ENCODE assay signal across 9 cellular contexts in genomic region chrX:154372612-154373022, GRCh38. TPM values are rescaled to one million over a fixed set of nuclear protein-coding genes. Genes with fewer than 3 reads are reported as not detected.
DNase-seq lines count a peak whose midpoint lies in the region; ATAC-seq and TF ChIP-seq lines count a peak whose summit lies in the region.
"Had no signal": no experiment of that assay in that cellular context is flagged by ENCODE, and none has a peak within 500 bp of the region (broad histone marks: within the 10 kb centered on the region; RNA-seq: fewer than 3 reads in every experiment).

No MANE protein-coding gene starts in this region.

- H3K9ac ChIP-seq in ES-I3 (ENCODE audit: low read depth, low read length) (peak overlapping the region; percentile 61; the same call in 1 of the 2 replicates), Loucy (ENCODE audit: low read depth, low read length, poor library complexity, severe bottlenecking) (peak overlapping the region; percentile 76)

- no peaks in the 10 kb centered on the region for H3F3A ChIP-seq in Loucy (ENCODE audit: low read depth)

- H3K27me3 ChIP-seq in Loucy (ENCODE audit: insufficient read depth, low read length, poor library complexity, severe bottlenecking), result no peaks in the 10 kb centered on the region
- H3K27me3 ChIP-seq in psoas muscle (ENCODE audit: insufficient read depth in 3 of 3, low read length in 2 of 3), result no peaks in the 10 kb centered on the region

- H3K9me3 ChIP-seq in ES-I3 (ENCODE audit: control insufficient read depth, insufficient read depth, low read length) (no peaks in the 10 kb centered on the region), Loucy (ENCODE audit: insufficient read depth, low read depth, low read length) (no peaks in the 10 kb centered on the region), psoas muscle (no peaks in the 10 kb centered on the region)

- H4K20me1 ChIP-seq in Loucy (ENCODE audit: insufficient read depth, low read length, poor library complexity, severe bottlenecking), result peaks cover 17% of the 10 kb centered on the region

- peaks cover 7% of the 10 kb centered on the region for H3K36me3 ChIP-seq in ES-I3 (ENCODE audit: insufficient read depth, low read length)
- H3K36me3 ChIP-seq in Loucy (ENCODE audit: insufficient read depth, low read length), result peaks cover 2% of the 10 kb centered on the region; the same call in 1 of the 2 replicates
- no peaks in the 10 kb centered on the region for H3K36me3 ChIP-seq in psoas muscle (ENCODE audit: insufficient read depth in 1 of 2, low read depth in 1 of 2)

- H2AFZ ChIP-seq in Loucy (ENCODE audit: low read length), result no peak overlapping the region

- H3K79me2 ChIP-seq in Loucy (ENCODE audit: insufficient read depth, low read length), result peaks cover 34% of the 10 kb centered on the region

- WGBS in psoas muscle, 3 donors, result 46 to 61% (median 54%) methylated on average over 5 of the region's 5 CpGs

- H3K9me2 ChIP-seq in Loucy (replicated peaks; ENCODE audit: low read depth, low read length), result no peaks in the 10 kb centered on the region

- peak overlapping the region; percentile 75 for H3K4me2 ChIP-seq in Loucy (ENCODE audit: low read depth, low read length, poor library complexity, severe bottlenecking)

- H3K4me1 ChIP-seq in ES-I3 (ENCODE audit: insufficient read depth, low read length), result peaks cover 13% of the 10 kb centered on the region; the same call in 1 of the 2 replicates
- peaks cover 21% of the 10 kb centered on the region for H3K4me1 ChIP-seq in Loucy (ENCODE audit: insufficient read depth, low read length, poor library complexity, severe bottlenecking)
- peaks cover 5% of the 10 kb centered on the region for H3K4me1 ChIP-seq in psoas muscle

- ATAC-seq in psoas muscle (no peak), HG02840 (IDR thresholded peaks at IDR 0.05; ENCODE audit: low FRiP score, unreplicated experiment) (no peak)

- DNase-seq in cerebellar cortex (ENCODE audit: low spot score) (peak; percentile 53), psoas muscle (no peak), cortex of kidney (lab: John Stamatoyannopoulos, UW) (no peak), NCI-H146 (lab: John Stamatoyannopoulos, UW) (no peak), HPDE6-E6E7 (ENCODE audit: extremely low spot score) (no peak)
- DNase-seq: NCI-H1436 treated with DMSO at 0.1 percent for 48 hours had no signal

- H3K27ac ChIP-seq in psoas muscle, result peak overlapping the region; percentile 23

- intact Hi-C loops in psoas muscle (cut with DNase I), result no loop called here

- no peak for TF ChIP-seq CTCF in Loucy (conservative IDR thresholded peaks at IDR 0.05; ENCODE audit: low read length)
- TF ChIP-seq CTCF in psoas muscle (IDR thresholded peaks at IDR 0.05), result no peak

- H3K4me3 ChIP-seq in Loucy (ENCODE audit: low read length, poor library complexity, severe bottlenecking) (peak overlapping the region; percentile 97), psoas muscle (peak overlapping the region; percentile 69)

RNA-seq across cellular contexts. Expression of gene FLNA, which starts 1.8 kb away (rescaled TPM):
- total RNA-seq in psoas muscle, result 10 to 100 TPM; 66.9 to 92.5 (median 76.4) TPM
- 100 to 1,000 TPM in 1 of 3 donors, 10 to 100 TPM in 2; 45.7 to 106 (median 56.0) TPM for polyA plus RNA-seq in psoas muscle

RNA-seq across cellular contexts. Expression of gene EMD, which starts 6.5 kb away (rescaled TPM):
- 10 to 100 TPM; 61.1 to 78.2 (median 66.5) TPM for total RNA-seq in psoas muscle
- polyA plus RNA-seq in psoas muscle, result 100 to 1,000 TPM in 1 of 3 donors, 10 to 100 TPM in 2; 91.6 to 101 (median 94.9) TPM

RNA-seq across cellular contexts. Expression of gene RPL10, which starts 25.6 kb away (rescaled TPM):
- 1,000 to 10,000 TPM; 1,403 to 2,633 (median 2,325) TPM for total RNA-seq in psoas muscle
- 1,000 to 10,000 TPM; 4,938 to 5,433 (median 5,248) TPM for polyA plus RNA-seq in psoas muscle

RNA-seq across cellular contexts. Expression of gene DNASE1L1, which starts 36.4 kb away (rescaled TPM):
- total RNA-seq in psoas muscle, result 100 to 1,000 TPM in 2 of 4 donors, 10 to 100 TPM in 2; 72.6 to 149 (median 111) TPM
- 10 to 100 TPM; 42.2 to 75.1 (median 71.1) TPM for polyA plus RNA-seq in psoas muscle

RNA-seq across cellular contexts. Expression of gene TAFAZZIN, which starts 38.7 kb away (rescaled TPM):
- total RNA-seq in psoas muscle, result 10 to 100 TPM; 17.7 to 25.5 (median 23.6) TPM
- polyA plus RNA-seq in psoas muscle, result 10 to 100 TPM; 19.2 to 21.8 (median 20.7) TPM
